ENCODE assay signal across 28 cellular contexts in the genomic region with DNA sequence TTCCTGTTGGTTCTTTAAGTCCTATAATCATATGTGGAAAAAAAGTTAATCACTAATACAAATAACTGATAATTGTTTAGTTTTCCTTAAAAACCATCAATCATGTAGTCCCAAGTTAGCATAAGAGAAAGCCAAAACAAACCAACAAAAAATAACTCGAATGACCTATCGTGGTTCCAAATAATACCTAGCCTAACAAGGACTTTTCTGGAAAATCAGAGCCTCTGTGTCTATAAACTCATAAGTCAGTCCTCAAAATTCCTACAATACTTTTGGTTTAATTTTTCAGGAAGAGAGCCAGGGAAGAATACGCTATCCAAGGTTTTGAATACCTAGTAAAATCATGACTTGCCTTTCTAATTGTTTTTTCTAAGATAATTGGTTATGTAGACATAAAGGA.
"Had no signal": no experiment of that assay in that cellular context is flagged by ENCODE, and none has a peak within 500 bp of the region (broad histone marks: within the 10 kb centered on the region; RNA-seq: fewer than 3 reads in every experiment).

No MANE protein-coding gene starts in this region.

- H3K36me3 Mint-ChIP-seq: activated naive CD8-positive, alpha-beta T cell treated with anti-CD3 and anti-CD28 coated beads, Interleukin-2, amount 10 ng/mL, durations not matched to agents 7 days and 5 days had no signal

- DNase-seq: activated CD4-positive, alpha-beta T cell treated with anti-CD3 and anti-CD28 coated beads, Interleukin-2, amount 10 ng/mL, durations not matched to agents 24 days and 14 days; activated CD4-positive, alpha-beta T cell treated with anti-CD3 and anti-CD28 coated beads, Interleukin-2, amount 50 U/mL, for 4 hours; activated CD8-positive, alpha-beta T cell treated with anti-CD3 and anti-CD28 coated beads for 36 hours; activated effector memory CD4-positive, alpha-beta T cell treated with anti-CD3 and anti-CD28 coated beads, Interleukin-2, amount 50 U/mL, for 16 hours; activated naive CD4-positive, alpha-beta T cell; activated naive CD4-positive, alpha-beta T cell treated with anti-CD3 and anti-CD28 coated beads, Interleukin-2, amount 50 U/mL, for 16 hours; activated naive CD8-positive, alpha-beta T cell treated with anti-CD3 and anti-CD28 coated beads, Interleukin-2, amount 10 ng/mL, durations not matched to agents 7 days and 5 days; activated T-cell treated with anti-CD3 and anti-CD28 coated beads, Interleukin-2, amount 50 U/mL, for 1 hour; activated T-cell treated with anti-CD3 and anti-CD28 coated beads, Interleukin-2, amount 50 U/mL, for 72 hours; Kasumi-1; MG63; NCI-H1048; NCI-H1105 treated with DMSO at 0.1 percent for 48 hours; NCI-H1436; NCI-H1694; NCI-H1930; NCI-H345; NCI-H524 treated with DMSO at 0.1 percent for 48 hours; NK-92 treated with Interleukin-12 subunit alpha and Interleukin-12 subunit beta, amount 100 ng/mL, for 24 hours; PC-3; Peyer's patch; RPMI8226; SHP77 treated with DMSO at 0.1 percent for 48 hours; SK-N-SH had no signal

- H3K27ac Mint-ChIP-seq: activated CD4-positive, alpha-beta T cell treated with anti-CD3 and anti-CD28 coated beads, Interleukin-2, amount 10 ng/mL, durations not matched to agents 24 days and 14 days; activated CD8-positive, alpha-beta T cell treated with anti-CD3 and anti-CD28 coated beads for 36 hours; activated naive CD8-positive, alpha-beta T cell treated with anti-CD3 and anti-CD28 coated beads, Interleukin-2, amount 10 ng/mL, durations not matched to agents 7 days and 5 days; activated T-cell treated with anti-CD3 and anti-CD28 coated beads, Interleukin-2, amount 50 U/mL, for 72 hours; activated T-helper 17 cell treated with anti-CD3 and anti-CD28 coated beads, Interleukin-2, amount 50 U/mL, for 72 hours; T-helper 1 cell treated with Interleukin-12 subunit alpha and Interleukin-12 subunit beta and Interleukin-4 antibody, amounts not matched to agents 30 μg/mL and 1 μg/mL, for 36 hours; T-helper 2 cell treated with Interferon-gamma antibody and Interleukin-4, amounts not matched to agents 5 μg/mL and 100 μg/mL, for 36 hours had no signal

- H3K27me3 Mint-ChIP-seq: activated CD4-positive, alpha-beta T cell treated with anti-CD3 and anti-CD28 coated beads, Interleukin-2, amount 10 ng/mL, durations not matched to agents 24 days and 14 days; activated CD8-positive, alpha-beta T cell treated with anti-CD3 and anti-CD28 coated beads for 36 hours; activated naive CD8-positive, alpha-beta T cell treated with anti-CD3 and anti-CD28 coated beads, Interleukin-2, amount 10 ng/mL, durations not matched to agents 7 days and 5 days; central memory CD8-positive, alpha-beta T cell had no signal

- H3K9me3 Mint-ChIP-seq: activated CD4-positive, alpha-beta T cell treated with anti-CD3 and anti-CD28 coated beads, Interleukin-2, amount 10 ng/mL, durations not matched to agents 24 days and 14 days; activated CD8-positive, alpha-beta T cell treated with anti-CD3 and anti-CD28 coated beads for 36 hours; activated naive CD8-positive, alpha-beta T cell treated with anti-CD3 and anti-CD28 coated beads, Interleukin-2, amount 10 ng/mL, durations not matched to agents 7 days and 5 days; central memory CD8-positive, alpha-beta T cell had no signal

- ATAC-seq: activated CD8-positive, alpha-beta T cell treated with anti-CD3 and anti-CD28 coated beads for 36 hours; activated T-cell treated with anti-CD3 and anti-CD28 coated beads, Interleukin-2, amount 50 U/mL, for 72 hours; activated T-helper 17 cell treated with anti-CD3 and anti-CD28 coated beads, Interleukin-2, amount 50 U/mL, for 72 hours; PC-3 had no signal

- H3K4me1 Mint-ChIP-seq: activated CD4-positive, alpha-beta T cell treated with anti-CD3 and anti-CD28 coated beads, Interleukin-2, amount 10 ng/mL, durations not matched to agents 24 days and 14 days; activated naive CD8-positive, alpha-beta T cell treated with anti-CD3 and anti-CD28 coated beads, Interleukin-2, amount 10 ng/mL, durations not matched to agents 7 days and 5 days; activated T-helper 17 cell treated with anti-CD3 and anti-CD28 coated beads, Interleukin-2, amount 50 U/mL, for 72 hours; central memory CD8-positive, alpha-beta T cell had no signal

- H3K4me3 Mint-ChIP-seq: activated CD4-positive, alpha-beta T cell treated with anti-CD3 and anti-CD28 coated beads, Interleukin-2, amount 10 ng/mL, durations not matched to agents 24 days and 14 days; activated CD8-positive, alpha-beta T cell treated with anti-CD3 and anti-CD28 coated beads for 36 hours; activated naive CD8-positive, alpha-beta T cell treated with anti-CD3 and anti-CD28 coated beads, Interleukin-2, amount 10 ng/mL, durations not matched to agents 7 days and 5 days; activated T-cell treated with anti-CD3 and anti-CD28 coated beads, Interleukin-2, amount 50 U/mL, for 72 hours; activated T-helper 17 cell treated with anti-CD3 and anti-CD28 coated beads, Interleukin-2, amount 50 U/mL, for 72 hours; central memory CD8-positive, alpha-beta T cell; T-helper 1 cell treated with Interleukin-12 subunit alpha and Interleukin-12 subunit beta and Interleukin-4 antibody, amounts not matched to agents 30 μg/mL and 1 μg/mL, for 36 hours; T-helper 2 cell treated with Interferon-gamma antibody and Interleukin-4, amounts not matched to agents 5 μg/mL and 100 μg/mL, for 36 hours had no signal
